ENCODE assay signal across 8 cellular contexts in the genomic region with DNA sequence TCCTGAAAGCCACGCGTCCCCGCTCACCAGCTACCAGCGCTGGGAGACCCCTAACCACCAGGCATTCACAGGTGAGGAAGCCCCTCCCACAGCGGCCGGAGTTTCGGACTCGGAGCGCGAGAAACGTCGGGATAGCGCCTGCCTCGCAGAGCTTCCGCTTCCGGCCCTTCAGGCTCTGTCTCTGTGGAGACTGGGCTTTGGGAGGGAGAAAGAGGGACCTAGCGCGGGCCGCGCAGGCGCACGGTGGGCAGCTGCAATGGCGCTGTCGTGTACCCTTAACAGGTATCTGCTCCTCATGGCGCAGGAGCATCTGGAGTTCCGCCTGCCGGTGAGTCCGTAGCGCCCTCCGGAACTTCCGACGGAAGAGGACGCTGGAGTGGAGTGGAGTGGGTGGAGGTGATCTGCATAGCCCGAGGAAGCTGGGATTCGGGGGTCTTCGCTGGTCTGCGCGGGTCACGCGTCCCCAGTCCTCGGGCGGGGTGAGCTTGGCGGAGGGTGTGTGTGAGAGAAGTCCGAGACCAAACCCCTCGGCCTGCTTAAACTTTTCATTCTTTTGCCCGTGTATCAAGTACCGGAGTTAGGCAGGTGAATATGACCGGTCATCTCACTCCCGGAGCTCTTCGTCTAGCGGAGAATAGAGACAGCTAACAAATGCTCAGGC. TPM values are rescaled to one million over a fixed set of nuclear protein-coding genes. Genes with fewer than 3 reads are reported as not detected.
DNase-seq lines count a peak whose midpoint lies in the region; ATAC-seq and TF ChIP-seq lines count a peak whose summit lies in the region.

TSS of gene TRMT11 (plus strand) at position 246 of the 661 bp plus-strand sequence. CDS start at position 257, 11 bp downstream.

- H3K9me3 Mint-ChIP-seq in activated naive CD8-positive, alpha-beta T cell treated with anti-CD3 and anti-CD28 coated beads for 36 hours = no peaks in the 10 kb centered on the region

- peaks cover 2% of the 10 kb centered on the region for H3K79me2 ChIP-seq in parathyroid adenoma

- 0 to 1% methylated on average over 24 to 51 of the region's 51 CpGs for WGBS in tibial nerve, 2 donors

- H3K9me3 ChIP-seq in cardiac muscle cell (ENCODE audit: low read depth) (no peaks in the 10 kb centered on the region), parathyroid adenoma (ENCODE audit: control insufficient read depth, low read length) (no peaks in the 10 kb centered on the region), tibial nerve (no peaks in the 10 kb centered on the region)

- POLR2A ChIA-PET in GM10248 (lab: Yijun Ruan, JAX) = interaction anchor here (0.7 to 1.6 kb wide), 5 partner anchors 9 to 1281 kb away, joined by 3 to 6 read pairs (median 3); partner anchors contain the start of gene NCOA7

- no peaks in the 10 kb centered on the region for H3K27me3 Mint-ChIP-seq in activated naive CD8-positive, alpha-beta T cell treated with anti-CD3 and anti-CD28 coated beads for 36 hours

- H3K27me3 ChIP-seq in cardiac muscle cell (no peaks in the 10 kb centered on the region), parathyroid adenoma (ENCODE audit: control insufficient read depth, insufficient read depth, low read length) (no peaks in the 10 kb centered on the region), tibial nerve (no peaks in the 10 kb centered on the region)

- H3K27ac ChIP-seq in cardiac muscle cell = peak within 1 kb of the TSS; percentile 74
- H3K27ac ChIP-seq in parathyroid adenoma = peak within 1 kb of the TSS; percentile 68
- peak within 1 kb of the TSS; percentile 71 to 90 (median 84) for H3K27ac ChIP-seq in tibial nerve

- CTCF ChIA-PET in GM10248 (lab: Yijun Ruan, JAX) = interaction anchor here (1.0 to 5.0 kb wide), 13 partner anchors 8 to 671 kb away, joined by 3 to 56 read pairs (median 6); partner anchors contain the start of genes HINT3 and NCOA7

- peak; percentile 85 for TF ChIP-seq POLR2A in NB4 (IDR thresholded peaks at IDR 0.05; ENCODE audit: extremely low read depth, insufficient read length)
- TF ChIP-seq POLR2A in tibial nerve (IDR thresholded peaks at IDR 0.05) = peak; percentile 42 to 60

- TF ChIP-seq EP300 in tibial nerve (IDR thresholded peaks at IDR 0.05) = peak in 1 of 2 donors; percentile 78

- peaks cover 16% of the 10 kb centered on the region for H3K4me1 ChIP-seq in cardiac muscle cell (ENCODE audit: low read depth)
- peaks cover 8% of the 10 kb centered on the region for H3K4me1 ChIP-seq in parathyroid adenoma
- peaks cover 0 to 32% (median 0%) of the 10 kb centered on the region in 4 donors for H3K4me1 ChIP-seq in tibial nerve

- H2AFZ ChIP-seq in parathyroid adenoma = peak within 1 kb of the TSS; percentile 87

- no peak within 1 kb of the TSS for H3K27ac Mint-ChIP-seq in activated naive CD8-positive, alpha-beta T cell treated with anti-CD3 and anti-CD28 coated beads for 36 hours

- peak within 1 kb of the TSS; percentile 91 for H3K4me2 ChIP-seq in parathyroid adenoma (ENCODE audit: low read length)

- peak within 1 kb of the TSS; percentile 54 for H3K4me3 Mint-ChIP-seq in activated naive CD8-positive, alpha-beta T cell treated with anti-CD3 and anti-CD28 coated beads for 36 hours

- peak; percentile 97 for ATAC-seq in HG02571 (IDR thresholded peaks at IDR 0.05; ENCODE audit: unreplicated experiment)

- peaks cover 15% of the 10 kb centered on the region for H3K4me1 Mint-ChIP-seq in activated naive CD8-positive, alpha-beta T cell treated with anti-CD3 and anti-CD28 coated beads for 36 hours

- DNase-seq in GM10248 (ENCODE audit: extremely low spot score) = peak; percentile 92
- DNase-seq in NB4 (ENCODE audit: low read depth) = peak; percentile 92
- DNase-seq in SKM-1 (lab: John Stamatoyannopoulos, UW; ENCODE audit: unreplicated experiment) = peak; percentile 81
- peak; percentile 88 for DNase-seq in activated naive CD8-positive, alpha-beta T cell treated with anti-CD3 and anti-CD28 coated beads for 36 hours
- peak; percentile 88 to 96 for DNase-seq in cardiac muscle cell (ENCODE audit: low read depth in 1 of 2, low spot score in 1 of 2)
- peak; percentile 49 to 63 for DNase-seq in tibial nerve (ENCODE audit: low spot score in 2 of 2)

- H3K9ac ChIP-seq in parathyroid adenoma = no peak within 1 kb of the TSS

- H3K36me3 ChIP-seq in cardiac muscle cell (no peaks in the 10 kb centered on the region), parathyroid adenoma (ENCODE audit: control insufficient read depth, insufficient read depth, low read length) (no peaks in the 10 kb centered on the region), tibial nerve (peaks cover 0 to 4% (median 0%) of the 10 kb centered on the region in 3 donors)

- H3K4me3 ChIP-seq in NB4 (ENCODE audit: low read depth, low read length) (peak within 1 kb of the TSS; percentile 96), cardiac muscle cell (peak within 1 kb of the TSS; percentile 74), parathyroid adenoma (ENCODE audit: low read depth, low read length) (peak within 1 kb of the TSS; percentile 89), tibial nerve (peak within 1 kb of the TSS; percentile 71 to 93 (median 79))

- no peak for TF ChIP-seq CTCF in GM10248 (IDR thresholded peaks at IDR 0.05; ENCODE audit: control extremely low read depth, extremely low read depth, low read depth, missing control alignments)
- no peak for TF ChIP-seq CTCF in NB4 (IDR thresholded peaks at IDR 0.05; ENCODE audit: low read depth, low read length)
- TF ChIP-seq CTCF in cardiac muscle cell (IDR thresholded peaks at IDR 0.05; ENCODE audit: low read depth, low read length) = no peak
- no peak for TF ChIP-seq CTCF in parathyroid adenoma (IDR thresholded peaks at IDR 0.05)
- TF ChIP-seq CTCF in tibial nerve (IDR thresholded peaks at IDR 0.05) = peak in 2 of 5 experiments; percentile 5 to 10

- peaks cover 3% of the 10 kb centered on the region for H3K36me3 Mint-ChIP-seq in activated naive CD8-positive, alpha-beta T cell treated with anti-CD3 and anti-CD28 coated beads for 36 hours

RNA-seq across cellular contexts. Expression of gene TRMT11, which starts in this region (rescaled TPM):
- total RNA-seq in activated naive CD8-positive, alpha-beta T cell treated with anti-CD3 and anti-CD28 coated beads for 36 hours = 10 to 100 TPM; 40.1 to 42.5 TPM
- total RNA-seq in cardiac muscle cell (30.8 and 68.6 TPM in 2 replicates), tibial nerve (10 to 100 TPM; 29.7 to 40.8 (median 33.7) TPM)
- polyA plus RNA-seq in cardiac muscle cell = 46.5 and 67.6 TPM in 2 replicates

Comparison
In these comparisons a context has a peak if more than half of its experiments do, and no peak if none do; other contexts are left out.
1. Peak in every context shown above with its lines: DNase-seq, ATAC-seq, H3K4me3 ChIP-seq and H3K27ac ChIP-seq.